In genomic region chr20:8385247-8385646, GRCh38 we compare ENCODE assay signal across 13 cellular contexts.
DNase-seq lines count a peak whose midpoint lies in the region; ATAC-seq and TF ChIP-seq lines count a peak whose summit lies in the region.
"Had no signal": no experiment of that assay in that cellular context is flagged by ENCODE, and none has a peak within 500 bp of the region (broad histone marks: within the 10 kb centered on the region; RNA-seq: fewer than 3 reads in every experiment).

No MANE protein-coding gene starts in this region.

- TF ChIP-seq POLR2A in NB4 (IDR thresholded peaks at IDR 0.05; ENCODE audit: extremely low read depth, insufficient read length), result no peak

- no peak overlapping the region for H3K56ac ChIP-seq in mesendoderm (ENCODE audit: low read length)

- no peak overlapping the region for H4K5ac ChIP-seq in mesendoderm (ENCODE audit: low read length)

- no peaks in the 10 kb centered on the region for H3K79me1 ChIP-seq in mesendoderm (ENCODE audit: low read length)

- H3K27me3 Mint-ChIP-seq in chondrocyte (ENCODE audit: low read depth), result no peaks in the 10 kb centered on the region
- no peaks in the 10 kb centered on the region for H3K27me3 Mint-ChIP-seq in effector memory CD8-positive, alpha-beta T cell
- H3K27me3 Mint-ChIP-seq: central memory CD8-positive, alpha-beta T cell had no signal

- no peak overlapping the region for H3K18ac ChIP-seq in mesendoderm (ENCODE audit: low read length)

- H3K79me2 ChIP-seq in mesendoderm (ENCODE audit: control insufficient read depth, insufficient read depth, low read length), result no peaks in the 10 kb centered on the region

- H3K27ac ChIP-seq in mesendoderm (ENCODE audit: low read depth, low read length), result no peak overlapping the region

- TF ChIP-seq CTCF in NB4 (IDR thresholded peaks at IDR 0.05; ENCODE audit: low read depth, low read length) (no peak), chondrocyte (IDR thresholded peaks at IDR 0.05) (no peak)

- H3K9me3 Mint-ChIP-seq in chondrocyte (ENCODE audit: low read depth), result peaks cover 23% of the 10 kb centered on the region
- H3K9me3 Mint-ChIP-seq in effector memory CD8-positive, alpha-beta T cell, result no peaks in the 10 kb centered on the region
- H3K9me3 Mint-ChIP-seq: central memory CD8-positive, alpha-beta T cell had no signal

- peaks cover 33% of the 10 kb centered on the region for H3K4me1 Mint-ChIP-seq in chondrocyte (ENCODE audit: low read depth)
- peaks cover 26 to 44% of the 10 kb centered on the region in 2 donors for H3K4me1 Mint-ChIP-seq in effector memory CD8-positive, alpha-beta T cell (ENCODE audit: low read depth in 2 of 2)

- peaks cover 6% of the 10 kb centered on the region for H3K36me3 Mint-ChIP-seq in chondrocyte (ENCODE audit: low read depth)
- H3K36me3 Mint-ChIP-seq in effector memory CD8-positive, alpha-beta T cell (ENCODE audit: insufficient read depth), result peaks cover 7% of the 10 kb centered on the region

- H2BK120ac ChIP-seq in mesendoderm (ENCODE audit: low read depth, low read length), result no peak overlapping the region

- no peaks in the 10 kb centered on the region for H3K36me3 ChIP-seq in mesendoderm (ENCODE audit: control insufficient read depth, insufficient read depth, low read length)

- DNase-seq in Daoy (ENCODE audit: low read depth), result peak; percentile 10
- DNase-seq in NB4 (ENCODE audit: low read depth), result peak; percentile 66
- peak; percentile 51 for DNase-seq in chondrocyte (ENCODE audit: low spot score)
- peak; percentile 73 for DNase-seq in mesendoderm
- DNase-seq in effector memory CD8-positive, alpha-beta T cell, result no peak
- no peak for DNase-seq in stimulated activated naive CD8-positive, alpha-beta T cell treated with anti-CD3 and anti-CD28 coated beads, Interleukin-15, Interleukin-2, amounts not matched to agents 100 U/mL and 50 U/mL, for 24 hours
- no peak for DNase-seq in NOMO-1 treated with DMSO at 0.1 percent for 48 hours (lab: John Stamatoyannopoulos, UW; ENCODE audit: unreplicated experiment)
- DNase-seq: NCI-H774; nephron progenitor cell; stimulated activated CD4-positive, alpha-beta T cell treated with anti-CD3 and anti-CD28 coated beads, Interleukin-2, amount 100 ng/mL, for 48 hours; T-helper 9 cell had no signal

- H3K4me2 ChIP-seq in mesendoderm (ENCODE audit: low read length), result no peak overlapping the region

- no CpG with 5 or more reads among the region's 3 CpGs for WGBS in mesendoderm (ENCODE audit: extremely low coverage, insufficient coverage, low lambda C conversion rate)

- H3K9ac ChIP-seq in mesendoderm (ENCODE audit: low read length), result no peak overlapping the region

- H3K4me3 Mint-ChIP-seq in chondrocyte (ENCODE audit: unreplicated experiment), result no peak overlapping the region
- no peak overlapping the region for H3K4me3 Mint-ChIP-seq in effector memory CD8-positive, alpha-beta T cell
- H3K4me3 Mint-ChIP-seq: central memory CD8-positive, alpha-beta T cell; nephron progenitor cell had no signal

- no peak overlapping the region for H3K4ac ChIP-seq in mesendoderm (ENCODE audit: low read depth, low read length)

- no peak for ATAC-seq in effector memory CD8-positive, alpha-beta T cell (replicated peaks)
- ATAC-seq in stimulated activated naive CD8-positive, alpha-beta T cell treated with anti-CD3 and anti-CD28 coated beads, Interleukin-15, Interleukin-2, amounts not matched to agents 100 U/mL and 50 U/mL, for 24 hours, result no peak
- no peak for ATAC-seq in HG03432 (IDR thresholded peaks at IDR 0.05; ENCODE audit: unreplicated experiment)

- H3K4me3 ChIP-seq in NB4 (ENCODE audit: low read depth, low read length) (no peak overlapping the region), mesendoderm (ENCODE audit: low read length) (no peak overlapping the region)

- no peak overlapping the region for H2AK5ac ChIP-seq in mesendoderm (ENCODE audit: low read length)

- no peak overlapping the region for H2BK15ac ChIP-seq in mesendoderm (replicated peaks; ENCODE audit: low read depth)

- no peak overlapping the region for H4K8ac ChIP-seq in mesendoderm (ENCODE audit: low read depth, low read length)

- H3K27ac Mint-ChIP-seq in chondrocyte (ENCODE audit: unreplicated experiment), result no peak overlapping the region
- peak overlapping the region in 1 of 2 donors; percentile 32 for H3K27ac Mint-ChIP-seq in effector memory CD8-positive, alpha-beta T cell

- no peaks in the 10 kb centered on the region for H3K4me1 ChIP-seq in mesendoderm (ENCODE audit: control insufficient read depth, low read depth, low read length)

- H2BK5ac ChIP-seq in mesendoderm (ENCODE audit: low read length), result no peak overlapping the region

- no peak overlapping the region for H3K23ac ChIP-seq in mesendoderm (ENCODE audit: low read length)

- H3K27me3 ChIP-seq in mesendoderm (ENCODE audit: insufficient read depth, low read length, poor library complexity), result no peaks in the 10 kb centered on the region

Comparison
In these comparisons a context has a peak if more than half of its experiments do, and no peak if none do; other contexts are left out.
1. DNase-seq: peak in Daoy (single experiment), NB4 (single experiment), chondrocyte (single experiment) and mesendoderm (single experiment); none in effector memory CD8-positive, alpha-beta T cell (0 of 3), stimulated activated naive CD8-positive, alpha-beta T cell treated with anti-CD3 and anti-CD28 coated beads, Interleukin-15, Interleukin-2, amounts not matched to agents 100 U/mL and 50 U/mL, for 24 hours (single experiment) and NOMO-1 treated with DMSO at 0.1 percent for 48 hours (single experiment).